In the genomic region with DNA sequence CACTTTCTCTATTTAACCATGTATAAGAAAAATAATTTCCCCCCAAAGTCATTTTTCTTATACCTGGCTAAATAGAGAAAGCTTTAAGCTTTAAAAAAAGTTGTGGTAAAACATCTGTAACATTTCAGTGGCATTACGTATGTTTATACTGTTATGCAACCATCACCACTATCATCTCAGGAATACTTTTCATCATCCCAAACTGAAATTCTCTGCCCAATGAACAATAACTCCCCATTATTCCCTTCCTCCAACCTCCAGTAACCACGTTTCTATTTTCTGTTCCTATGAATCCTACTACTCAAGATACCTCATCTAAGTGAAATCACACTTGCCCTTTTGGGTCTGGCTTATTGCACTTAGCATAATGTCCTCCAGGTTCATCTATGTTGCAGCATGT, we compare ENCODE assay signal across 24 cellular contexts. TPM values are rescaled to one million over a fixed set of nuclear protein-coding genes. Genes with fewer than 3 reads are reported as not detected.
"Had no signal": no experiment of that assay in that cellular context is flagged by ENCODE, and none has a peak within 500 bp of the region (broad histone marks: within the 10 kb centered on the region; RNA-seq: fewer than 3 reads in every experiment).

No MANE protein-coding gene starts in this region.

- H3K4me1 ChIP-seq: left ventricle myocardium inferior, testis, uterus had no signal

- DNase-seq: activated CD4-positive, alpha-beta T cell treated with anti-CD3 and anti-CD28 coated beads for 36 hours; activated CD4-positive, CD25-positive, alpha-beta regulatory T cell; activated CD8-positive, alpha-beta memory T cell treated with anti-CD3 and anti-CD28 coated beads, Interleukin-2, amount 10 ng/mL, durations not matched to agents 7 days and 5 days; activated CD8-positive, alpha-beta T cell treated with anti-CD3 and anti-CD28 coated beads, Interleukin-2, amount 10 ng/mL, durations not matched to agents 7 days and 5 days; activated naive CD4-positive, alpha-beta T cell; activated T-cell treated with anti-CD3 and anti-CD28 coated beads, Interleukin-2, amount 50 U/mL, for 48 hours; caudate nucleus; gastrocnemius medialis; islet precursor cell; left ventricle myocardium inferior; posterior cingulate gyrus; right cardiac atrium; stimulated activated CD4-positive, alpha-beta T cell treated with anti-CD3 and anti-CD28 coated beads, Interleukin-15, amount 100 ng/mL, for 24 hours; stimulated activated naive CD8-positive, alpha-beta T cell treated with anti-CD3 and anti-CD28 coated beads, Interleukin-15, Interleukin-2, amounts not matched to agents 100 U/mL and 50 U/mL, for 24 hours; T-helper 1 cell; testis; trophoblast cell; uterus had no signal

- H3K4me3 ChIP-seq: ascending aorta, gastrocnemius medialis, hepatocyte, left ventricle myocardium inferior, lung, testis, uterus had no signal

- FAIRE-seq: endothelial cell of umbilical vein had no signal

- H3K4me2 ChIP-seq: hepatocyte had no signal

- ATAC-seq: activated CD4-positive, alpha-beta T cell treated with anti-CD3 and anti-CD28 coated beads for 36 hours; activated CD8-positive, alpha-beta memory T cell treated with anti-CD3 and anti-CD28 coated beads, Interleukin-2, amount 10 ng/mL, durations not matched to agents 7 days and 5 days; activated CD8-positive, alpha-beta T cell treated with anti-CD3 and anti-CD28 coated beads, Interleukin-2, amount 10 ng/mL, durations not matched to agents 7 days and 5 days; activated naive CD4-positive, alpha-beta T cell treated with anti-CD3 and anti-CD28 coated beads, Interleukin-2, amount 50 U/mL, for 72 hours; right cardiac atrium; stimulated activated naive CD8-positive, alpha-beta T cell treated with anti-CD3 and anti-CD28 coated beads, Interleukin-15, Interleukin-2, amounts not matched to agents 100 U/mL and 50 U/mL, for 24 hours had no signal

- H3K27ac ChIP-seq: ascending aorta, gastrocnemius medialis, hepatocyte, left ventricle myocardium inferior, testis, uterus had no signal

- H3K9me3 ChIP-seq: ascending aorta, gastrocnemius medialis, left ventricle myocardium inferior, testis, uterus had no signal

- H2AFZ ChIP-seq: hepatocyte had no signal

- H3K27me3 ChIP-seq: ascending aorta, gastrocnemius medialis, hepatocyte, testis, uterus had no signal

- H3K36me3 ChIP-seq: ascending aorta, gastrocnemius medialis, left ventricle myocardium inferior, uterus had no signal

RNA-seq across cellular contexts. Expression of a gene that starts 1.7 kb away (rescaled TPM):
- total RNA-seq: activated CD4-positive, alpha-beta T cell treated with anti-CD3 and anti-CD28 coated beads for 36 hours; activated CD8-positive, alpha-beta T cell treated with anti-CD3 and anti-CD28 coated beads, Interleukin-2, amount 10 ng/mL, durations not matched to agents 7 days and 5 days; chondrocyte; endothelial cell of umbilical vein; left ventricle myocardium inferior had no signal
- polyA plus RNA-seq: endothelial cell of umbilical vein had no signal
